In genomic region chr10:95544783-95545500, GRCh38 we compare ENCODE assay signal across 1 cellular context.
TF ChIP-seq lines count a peak whose summit lies in the region.

No MANE protein-coding gene starts in this region.

TF ChIP-seq in H1, 55 proteins besides CTCF, POLR2A, EP300 and RAD21:
- TF ChIP-seq CHD7 (IDR thresholded peaks at IDR 0.05; ENCODE audit: insufficient replicate concordance, low read length) (no peak), RNF2 (IDR thresholded peaks at IDR 0.05; ENCODE audit: borderline replicate concordance, low read depth, low read length, missing control alignments, poor library complexity, severe bottlenecking) (no peak), CTBP2 (IDR thresholded peaks at IDR 0.05; ENCODE audit: borderline replicate concordance, insufficient read depth, insufficient read length, low read length) (no peak)
TF ChIP-seq in H1: peak in this region for 0.
